In the genomic region with DNA sequence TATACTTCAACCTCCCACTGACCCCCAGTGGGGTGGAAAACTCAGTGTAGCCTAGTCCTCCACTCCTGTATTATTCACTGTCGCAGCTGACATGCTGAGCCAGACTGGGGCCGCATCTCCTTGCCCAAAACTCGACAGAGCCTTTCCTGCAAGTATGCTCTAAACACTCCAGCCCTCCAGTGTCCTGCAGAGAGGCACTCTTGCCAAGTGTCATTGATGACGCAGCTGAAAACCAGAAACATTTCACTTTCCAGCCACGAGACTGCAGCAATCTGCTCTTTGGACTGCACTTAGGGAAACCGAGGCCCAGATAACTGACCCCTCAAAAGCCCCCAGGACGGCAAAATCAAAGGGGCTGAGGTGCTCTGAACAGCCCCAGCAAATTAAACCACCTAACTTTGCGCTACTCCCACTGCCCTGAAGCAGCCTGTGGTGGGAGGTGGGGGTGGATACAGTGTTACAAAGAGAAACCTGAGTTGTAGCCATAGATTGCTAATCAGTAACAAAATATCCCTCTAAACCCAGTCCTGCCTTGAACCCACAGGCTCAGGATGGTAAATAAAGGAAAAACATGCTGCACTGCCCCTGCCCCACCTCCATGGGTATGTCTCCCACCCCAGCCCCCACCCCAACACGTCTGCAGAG, we compare ENCODE assay signal across 8 cellular contexts. TPM values are rescaled to one million over a fixed set of nuclear protein-coding genes. Genes with fewer than 3 reads are reported as not detected.
A peak's percentile ranks its signal among the peaks of the same experiment; 100 is the strongest.
DNase-seq lines count a peak whose midpoint lies in the region; ATAC-seq, FAIRE-seq and TF ChIP-seq lines count a peak whose summit lies in the region.

No MANE protein-coding gene starts in this region.

- peaks cover 18% of the 10 kb centered on the region for H3K4me1 Mint-ChIP-seq in activated T-helper 2 cell treated with anti-CD3 and anti-CD28 coated beads, Interferon-gamma antibody, Interleukin-2, Interleukin-4, amounts not matched to agents 10 μg/mL and 5 μg/mL and 100 μg/mL, durations not matched to agents 14 hours and 24 hours and 36 hours (ENCODE audit: low read depth)

- H3K9me3 Mint-ChIP-seq in activated T-helper 2 cell treated with anti-CD3 and anti-CD28 coated beads, Interferon-gamma antibody, Interleukin-2, Interleukin-4, amounts not matched to agents 10 μg/mL and 5 μg/mL and 100 μg/mL, durations not matched to agents 14 hours and 24 hours and 36 hours: no peaks in the 10 kb centered on the region

- ATAC-seq in omental fat pad (ENCODE audit: low FRiP score): no peak
- ATAC-seq in sciatic nerve: no peak
- no peak for ATAC-seq in HG03571 (IDR thresholded peaks at IDR 0.05; ENCODE audit: unreplicated experiment)

- H3K4me1 ChIP-seq in kidney (ENCODE audit: control insufficient read depth in 1 of 2, insufficient read depth in 1 of 2, low read depth in 1 of 2, low read length in 2 of 2) (peaks cover 22 to 41% of the 10 kb centered on the region in 2 donors), small intestine (ENCODE audit: control insufficient read depth in 2 of 2, insufficient read depth in 1 of 2, low read depth in 1 of 2, low read length in 1 of 2) (peaks cover 4 to 6% of the 10 kb centered on the region in 2 donors)

- no peaks in the 10 kb centered on the region for H3K9me3 ChIP-seq in kidney (ENCODE audit: control insufficient read depth in 1 of 2, low read length in 2 of 2)
- H3K9me3 ChIP-seq in small intestine (ENCODE audit: control insufficient read depth, low read depth): no peaks in the 10 kb centered on the region

- DNase-seq in HCEC 1CT (peak; percentile 14), kidney (no peak), small intestine (peak; percentile 70), activated gamma-delta T cell (lab: John Stamatoyannopoulos, UW) (no peak), omental fat pad (ENCODE audit: low spot score) (no peak), sciatic nerve (ENCODE audit: low spot score) (no peak)
- no peak for DNase-seq in activated T-helper 2 cell treated with anti-CD3 and anti-CD28 coated beads, Interferon-gamma antibody, Interleukin-2, Interleukin-4, amounts not matched to agents 10 μg/mL and 5 μg/mL and 100 μg/mL, durations not matched to agents 14 hours and 24 hours and 36 hours (ENCODE audit: low spot score)

- H3K27me3 Mint-ChIP-seq in activated T-helper 2 cell treated with anti-CD3 and anti-CD28 coated beads, Interferon-gamma antibody, Interleukin-2, Interleukin-4, amounts not matched to agents 10 μg/mL and 5 μg/mL and 100 μg/mL, durations not matched to agents 14 hours and 24 hours and 36 hours (ENCODE audit: low read depth): peaks cover 6% of the 10 kb centered on the region

- TF ChIP-seq CTCF in kidney (IDR thresholded peaks at IDR 0.05; ENCODE audit: borderline replicate concordance, extremely low read depth, insufficient read depth): no peak
- TF ChIP-seq CTCF in omental fat pad (IDR thresholded peaks at IDR 0.05): no peak

- peak overlapping the region; percentile 15 to 76 for H3K4me3 ChIP-seq in kidney (ENCODE audit: low read length in 2 of 2)
- H3K4me3 ChIP-seq in small intestine (ENCODE audit: low read depth in 1 of 2, low read length in 2 of 2): peak overlapping the region in 1 of 2 donors; percentile 82

- no peaks in the 10 kb centered on the region for H3K27me3 ChIP-seq in small intestine (ENCODE audit: control insufficient read depth in 2 of 2, insufficient read depth in 2 of 2, low read length in 2 of 2)

- no peak for FAIRE-seq in kidney (lab: Jason Lieb, UNC)
- FAIRE-seq in small intestine (lab: Jason Lieb, UNC): no peak

- no peaks in the 10 kb centered on the region for H3K36me3 Mint-ChIP-seq in activated T-helper 2 cell treated with anti-CD3 and anti-CD28 coated beads, Interferon-gamma antibody, Interleukin-2, Interleukin-4, amounts not matched to agents 10 μg/mL and 5 μg/mL and 100 μg/mL, durations not matched to agents 14 hours and 24 hours and 36 hours (ENCODE audit: low read depth)

- peak overlapping the region in 1 of 2 donors; percentile 69 for H3K9ac ChIP-seq in kidney (ENCODE audit: low read length in 2 of 2)

- 24 to 48% (median 40%) methylated on average over 9 of the region's 9 CpGs for WGBS in small intestine, 3 donors

- peak overlapping the region; percentile 62 for H3K4me3 Mint-ChIP-seq in activated T-helper 2 cell treated with anti-CD3 and anti-CD28 coated beads, Interferon-gamma antibody, Interleukin-2, Interleukin-4, amounts not matched to agents 10 μg/mL and 5 μg/mL and 100 μg/mL, durations not matched to agents 14 hours and 24 hours and 36 hours (ENCODE audit: low read depth)

- no peak overlapping the region for H3K27ac Mint-ChIP-seq in activated T-helper 2 cell treated with anti-CD3 and anti-CD28 coated beads, Interferon-gamma antibody, Interleukin-2, Interleukin-4, amounts not matched to agents 10 μg/mL and 5 μg/mL and 100 μg/mL, durations not matched to agents 14 hours and 24 hours and 36 hours

- intact Hi-C loops in activated T-helper 2 cell treated with anti-CD3 and anti-CD28 coated beads, Interferon-gamma antibody, Interleukin-2, Interleukin-4, amounts not matched to agents 10 μg/mL and 5 μg/mL and 100 μg/mL, durations not matched to agents 14 hours and 24 hours and 36 hours (cut with micrococcal nuclease): no loop called here
- intact Hi-C loops in kidney (cut with DNase I) (no loop called here), sciatic nerve (cut with DNase I) (no loop called here)

- H3K27ac ChIP-seq in kidney (ENCODE audit: low read depth in 2 of 2, low read length in 2 of 2): peak overlapping the region; percentile 66 to 71
- H3K27ac ChIP-seq in small intestine (ENCODE audit: low read depth in 1 of 2, low read length in 1 of 2): peak overlapping the region; percentile 70 to 83

- H3K36me3 ChIP-seq in kidney (ENCODE audit: control insufficient read depth in 1 of 2, insufficient read depth in 2 of 2, low read length in 2 of 2) (no peaks in the 10 kb centered on the region), small intestine (ENCODE audit: control insufficient read depth in 2 of 2, insufficient read depth in 2 of 2, low read length in 2 of 2) (no peaks in the 10 kb centered on the region)

RNA-seq across cellular contexts. Expression of gene CCDC85C, which starts 2.6 kb away (rescaled TPM):
- 7.1 and 7.3 TPM in 2 replicates for total RNA-seq in activated T-helper 2 cell treated with anti-CD3 and anti-CD28 coated beads, Interferon-gamma antibody, Interleukin-2, Interleukin-4, amounts not matched to agents 10 μg/mL and 5 μg/mL and 100 μg/mL, durations not matched to agents 14 hours and 24 hours and 36 hours
- total RNA-seq in kidney (21.4 TPM), omental fat pad (10 to 100 TPM in 2 of 4 donors, 1 to 10 TPM in 2; 3.3 to 17.7 (median 8.3) TPM), sciatic nerve (9.0 TPM)
- polyA plus RNA-seq in kidney (ENCODE audit: insufficient read depth, low read depth, low replicate concordance) (14.7 TPM), small intestine (10 to 100 TPM; 17.6 to 42.3 (median 26.8) TPM)

RNA-seq across cellular contexts. Expression of gene HHIPL1, which starts 43.5 kb away (rescaled TPM):
- total RNA-seq in activated T-helper 2 cell treated with anti-CD3 and anti-CD28 coated beads, Interferon-gamma antibody, Interleukin-2, Interleukin-4, amounts not matched to agents 10 μg/mL and 5 μg/mL and 100 μg/mL, durations not matched to agents 14 hours and 24 hours and 36 hours: not detected in 2 replicates
- total RNA-seq in kidney: 0.88 TPM
- 0.32 TPM for polyA plus RNA-seq in kidney (ENCODE audit: insufficient read depth, low read depth, low replicate concordance)
- polyA plus RNA-seq in small intestine: under 1 TPM in 2 of 3 donors, not detected in 1; under 0.01 to 0.69 TPM
- 1 to 10 TPM; 2.2 to 4.7 (median 3.6) TPM for total RNA-seq in omental fat pad
- 4.2 TPM for total RNA-seq in sciatic nerve

Comparison
In these comparisons a context has a peak if more than half of its experiments do, and no peak if none do; other contexts are left out.
1. DNase-seq: peak in HCEC 1CT (single experiment) and small intestine (single experiment); none in activated T-helper 2 cell treated with anti-CD3 and anti-CD28 coated beads, Interferon-gamma antibody, Interleukin-2, Interleukin-4, amounts not matched to agents 10 μg/mL and 5 μg/mL and 100 μg/mL, durations not matched to agents 14 hours and 24 hours and 36 hours (single experiment), kidney (single experiment), activated gamma-delta T cell (single experiment), omental fat pad (single experiment) and sciatic nerve (single experiment).